ENCODE assay signal across 34 cellular contexts in genomic region chr1:110523011-110523410, GRCh38. TPM values are rescaled to one million over a fixed set of nuclear protein-coding genes. Genes with fewer than 3 reads are reported as not detected.
DNase-seq lines count a peak whose midpoint lies in the region; ATAC-seq and TF ChIP-seq lines count a peak whose summit lies in the region.
"Had no signal": no experiment of that assay in that cellular context is flagged by ENCODE, and none has a peak within 500 bp of the region (broad histone marks: within the 10 kb centered on the region; RNA-seq: fewer than 3 reads in every experiment).

No MANE protein-coding gene starts in this region.

- no peaks in the 10 kb centered on the region for H3K4me1 ChIP-seq in psoas muscle
- H3K4me1 ChIP-seq: parathyroid adenoma, right atrium auricular region, thyroid gland, vagina had no signal

- intact Hi-C loops in psoas muscle (cut with DNase I), result no loop called here

- TF ChIP-seq CTCF in psoas muscle (IDR thresholded peaks at IDR 0.05), result no peak

- ATAC-seq in psoas muscle (peak; percentile 41 to 91 (median 65)), GM18861 (IDR thresholded peaks at IDR 0.05; ENCODE audit: unreplicated experiment) (no peak), GM19452 (IDR thresholded peaks at IDR 0.05; ENCODE audit: unreplicated experiment) (no peak)
- ATAC-seq: activated CD8-positive, alpha-beta memory T cell treated with anti-CD3 and anti-CD28 coated beads, Interleukin-2, amount 10 ng/mL, durations not matched to agents 7 days and 5 days; activated T-cell treated with anti-CD3 and anti-CD28 coated beads, Interleukin-2, amount 50 U/mL, for 72 hours; left lobe of liver; SK-N-SH treated with all-trans-retinoic acid at 6 μM for 48 hours had no signal

- no peaks in the 10 kb centered on the region for H3K36me3 ChIP-seq in psoas muscle (ENCODE audit: insufficient read depth in 1 of 2, low read depth in 1 of 2)
- H3K36me3 ChIP-seq: right atrium auricular region, spleen, stomach, thyroid gland, vagina had no signal

- H3K4me3 ChIP-seq in psoas muscle, result no peak overlapping the region
- H3K4me3 ChIP-seq: right atrium auricular region, spleen, stomach, thyroid gland, vagina had no signal

- WGBS in psoas muscle, 3 donors, result 35 to 53% (median 42%) methylated on average over 4 of the region's 4 CpGs

- H3K9me3 ChIP-seq in psoas muscle, result no peaks in the 10 kb centered on the region
- H3K9me3 ChIP-seq: right atrium auricular region, spleen, stomach, thyroid gland, vagina had no signal

- H3K27me3 ChIP-seq in psoas muscle (ENCODE audit: insufficient read depth in 3 of 3, low read length in 2 of 3), result peaks cover 0 to 22% (median 4%) of the 10 kb centered on the region in 3 donors
- H3K27me3 ChIP-seq: right atrium auricular region, thyroid gland, vagina had no signal

- H3K27ac ChIP-seq in psoas muscle, result no peak overlapping the region
- H3K27ac ChIP-seq: parathyroid adenoma, right atrium auricular region, spleen, stomach, thyroid gland, vagina had no signal

- DNase-seq in AG08396 (ENCODE audit: low spot score) (peak; percentile 24), GM04504 (ENCODE audit: low read depth) (peak; percentile 7), amniotic epithelial cell (ENCODE audit: low read depth) (peak; percentile 41), psoas muscle (no peak), iPS-NIHi11 (ENCODE audit: low spot score) (no peak), amniotic stem cell (lab: John Stamatoyannopoulos, UW) (no peak)
- DNase-seq: activated CD4-positive, alpha-beta T cell treated with anti-CD3 and anti-CD28 coated beads, Interleukin-2, amount 50 U/mL, for 4 hours; activated CD8-positive, alpha-beta memory T cell treated with anti-CD3 and anti-CD28 coated beads, Interleukin-2, amount 10 ng/mL, durations not matched to agents 7 days and 5 days; activated naive CD4-positive, alpha-beta T cell treated with anti-CD3 and anti-CD28 coated beads for 36 hours; activated T-cell treated with anti-CD3 and anti-CD28 coated beads, Interleukin-2, amount 50 U/mL, for 72 hours; amygdala; DMS153; NCI-H1092 treated with DMSO at 0.1 percent for 48 hours; NCI-H187; NCI-H2171; NCI-H510A treated with DMSO at 0.1 percent for 48 hours; stimulated activated CD4-positive, alpha-beta T cell treated with anti-CD3 and anti-CD28 coated beads, Interleukin-2, amount 100 ng/mL, for 48 hours; stomach; thyroid gland had no signal

RNA-seq across cellular contexts. Expression of gene KCNA10, which starts 4.0 kb away (rescaled TPM):
- not detected for total RNA-seq in psoas muscle
- not detected for polyA plus RNA-seq in psoas muscle
- total RNA-seq: A673; activated CD8-positive, alpha-beta memory T cell treated with anti-CD3 and anti-CD28 coated beads, Interleukin-2, amount 10 ng/mL, durations not matched to agents 7 days and 5 days; activated naive CD4-positive, alpha-beta T cell treated with anti-CD3 and anti-CD28 coated beads for 36 hours; activated T-cell treated with anti-CD3 and anti-CD28 coated beads, Interleukin-2, amount 50 U/mL, for 72 hours; fibroblast of lung; glomerular endothelial cell; H1; HT-29; left lobe of liver; mesenteric fat pad; right atrium auricular region; thyroid gland; vagina had no signal
- polyA plus RNA-seq: BJ, fibroblast of lung, H1, spleen had no signal

Comparison
In these comparisons a context has a peak if more than half of its experiments do, and no peak if none do; other contexts are left out.
1. DNase-seq: peak in AG08396 (single experiment), GM04504 (single experiment) and amniotic epithelial cell (single experiment); none in psoas muscle (0 of 2), iPS-NIHi11 (single experiment) and amniotic stem cell (single experiment).
2. ATAC-seq: peak in psoas muscle (4 of 4); none in GM18861 (single experiment) and GM19452 (single experiment).